ENCODE assay signal across 22 cellular contexts in genomic region chr3:100467133-100467532, GRCh38.
"Had no signal": no experiment of that assay in that cellular context is flagged by ENCODE, and none has a peak within 500 bp of the region (broad histone marks: within the 10 kb centered on the region; RNA-seq: fewer than 3 reads in every experiment).

No MANE protein-coding gene starts in this region.

- FAIRE-seq: endothelial cell of umbilical vein, frontal cortex, islet of Langerhans, keratinocyte had no signal

- H3K27ac Mint-ChIP-seq: dendritic cell treated with granulocyte-macrophage colony-stimulating factor and Interleukin-4, amounts not matched to agents 40 ng/mL and 50 ng/mL, for 4 days; mesothelial cell of epicardium had no signal

- H3K4me1 ChIP-seq: colonic mucosa, esophagus muscularis mucosa, foreskin keratinocyte, lower lobe of right lung had no signal

- H3K27ac ChIP-seq: colonic mucosa, esophagus muscularis mucosa, foreskin keratinocyte, heart right ventricle, lower lobe of right lung had no signal

- H3K4me3 ChIP-seq: colonic mucosa, esophagus muscularis mucosa, heart right ventricle, left lung, lower lobe of right lung, mucosa of descending colon had no signal

- H3K9me3 ChIP-seq: colonic mucosa, esophagus muscularis mucosa, lower lobe of right lung had no signal

- H3K36me3 ChIP-seq: colonic mucosa, esophagus muscularis mucosa, heart right ventricle, left lung, lower lobe of right lung had no signal

- DNase-seq: colonic mucosa; cortex of kidney; effector CD8-positive, alpha-beta T cell; effector memory CD8-positive, alpha-beta T cell; foreskin keratinocyte; glutamatergic neuron; head of caudate nucleus; heart right ventricle; hippocampal formation; left cardiac atrium; left lung; left ventricle myocardium superior; lower lobe of right lung; mesenchymal stem cell; mucosa of descending colon had no signal

- H3K4me3 Mint-ChIP-seq: dendritic cell treated with granulocyte-macrophage colony-stimulating factor and Interleukin-4, amounts not matched to agents 40 ng/mL and 50 ng/mL, for 4 days; mesothelial cell of epicardium had no signal

- ATAC-seq: effector memory CD8-positive, alpha-beta T cell; foreskin keratinocyte; heart right ventricle; left cardiac atrium; left lung; left ventricle myocardium superior; lower lobe of right lung; mucosa of descending colon had no signal

- H3K27me3 Mint-ChIP-seq: dendritic cell treated with granulocyte-macrophage colony-stimulating factor and Interleukin-4, amounts not matched to agents 40 ng/mL and 50 ng/mL, for 4 days; effector memory CD8-positive, alpha-beta T cell had no signal

- H3K27me3 ChIP-seq: colonic mucosa, esophagus muscularis mucosa, foreskin keratinocyte, heart right ventricle, left lung had no signal

- H3K4me1 Mint-ChIP-seq: mesothelial cell of epicardium had no signal
